In the genomic region with DNA sequence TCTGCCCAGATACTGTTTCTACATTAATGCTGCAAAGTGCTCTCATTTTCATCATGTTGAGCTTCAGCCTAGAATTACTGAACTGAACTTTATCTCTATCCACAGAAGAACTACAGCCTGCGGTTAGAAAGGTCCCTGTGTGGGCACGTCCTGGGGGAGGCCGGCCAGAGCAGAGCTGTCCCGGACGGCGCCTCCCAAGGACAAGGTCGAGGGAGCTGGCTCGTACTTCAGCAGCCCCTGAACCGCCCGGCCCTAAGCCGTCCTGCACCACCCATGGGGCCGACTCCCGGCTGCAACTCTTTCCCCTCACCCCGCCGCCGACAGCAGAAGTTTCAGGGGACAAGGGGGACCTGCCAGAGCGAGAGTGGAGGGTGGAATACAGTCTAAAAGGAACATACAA, we compare ENCODE assay signal across 1 cellular context. TPM values are rescaled to one million over a fixed set of nuclear protein-coding genes. Genes with fewer than 3 reads are reported as not detected.
"Had no signal": no experiment of that assay in that cellular context is flagged by ENCODE, and none has a peak within 500 bp of the region (broad histone marks: within the 10 kb centered on the region; RNA-seq: fewer than 3 reads in every experiment).

No MANE protein-coding gene starts in this region.

RNA-seq across cellular contexts. Expression of a gene that starts 54.4 kb away (rescaled TPM):
- total RNA-seq: osteocyte had no signal

RNA-seq across cellular contexts. Expression of a gene that starts 54.5 kb away (rescaled TPM):
- total RNA-seq: osteocyte had no signal
